Comparison of ENCODE assay signal across 9 cellular contexts in genomic region chr17:1708791-1709346, GRCh38. TPM values are rescaled to one million over a fixed set of nuclear protein-coding genes. Genes with fewer than 3 reads are reported as not detected.
A peak's percentile ranks its signal among the peaks of the same experiment; 100 is the strongest.
DNase-seq lines count a peak whose midpoint lies in the region; ATAC-seq, FAIRE-seq and TF ChIP-seq lines count a peak whose summit lies in the region.
"Not testable (repeated sequence)": the region's sequence is repeated elsewhere in the genome, so short reads cannot be mapped to it uniquely, and the experiment has no call there.
"Had no signal": no experiment of that assay in that cellular context is flagged by ENCODE, and none has a peak within 500 bp of the region (broad histone marks: within the 10 kb centered on the region; RNA-seq: fewer than 3 reads in every experiment).

No MANE protein-coding gene starts in this region.

- CTCF ChIA-PET in CD8-positive, alpha-beta T cell (lab: Charles Lee) = interaction anchor here (1.4 kb wide), 1 partner anchor 11 kb away, joined by 3 read pairs; no protein-coding TSS in a partner anchor
- CTCF ChIA-PET in activated CD8-positive, alpha-beta T cell treated with anti-CD3 and anti-CD28 coated beads, Interleukin-2, amount 10 ng/mL, durations not matched to agents 7 days and 5 days (lab: Charles Lee); HepG2 (lab: Yijun Ruan, JAX; ENCODE audit: low intra/inter-chr PET ratio, low total read pairs): not testable (repeated sequence)

- H3K36me3 Mint-ChIP-seq in CD8-positive, alpha-beta T cell; activated naive CD8-positive, alpha-beta T cell; nephron (ENCODE audit: low read depth): not testable (repeated sequence)
- H3K36me3 Mint-ChIP-seq in activated CD8-positive, alpha-beta T cell treated with anti-CD3 and anti-CD28 coated beads, Interleukin-2, amount 10 ng/mL, durations not matched to agents 7 days and 5 days (ENCODE audit: low read depth) = peaks cover 11% of the 10 kb centered on the region

- peaks cover 31% of the 10 kb centered on the region for H3K27me3 Mint-ChIP-seq in CD8-positive, alpha-beta T cell (ENCODE audit: low read depth)
- H3K27me3 Mint-ChIP-seq in activated CD8-positive, alpha-beta T cell treated with anti-CD3 and anti-CD28 coated beads, Interleukin-2, amount 10 ng/mL, durations not matched to agents 7 days and 5 days (ENCODE audit: low read depth) = peaks cover 38% of the 10 kb centered on the region
- not testable (repeated sequence) for H3K27me3 Mint-ChIP-seq in activated naive CD8-positive, alpha-beta T cell; nephron (ENCODE audit: low read depth)
- peaks cover 66% of the 10 kb centered on the region for H3K27me3 Mint-ChIP-seq in stimulated activated naive CD8-positive, alpha-beta T cell treated with anti-CD3 and anti-CD28 coated beads, Interleukin-15, amount 100 ng/mL, for 72 hours

- not testable (repeated sequence) for H3K4me3 ChIP-seq in CD8-positive, alpha-beta T cell (ENCODE audit: low read depth, low read length); RWPE2 (ENCODE audit: severe bottlenecking); colonic mucosa; HepG2 (replicated peaks in 1 of 3; ENCODE audit: insufficient read depth in 1 of 3, low read depth in 2 of 3, low read length in 3 of 3)

- 86% methylated on average over 10 of the region's 10 CpGs for WGBS in HepG2 (ENCODE audit: low lambda C conversion rate)

- not testable (repeated sequence) for H2AFZ ChIP-seq in HepG2 (ENCODE audit: low read length)

- not testable (repeated sequence) for TF ChIP-seq EP300 in HepG2 (IDR thresholded peaks at IDR 0.05; ENCODE audit: low read depth in 2 of 2, low read length in 2 of 2); HepG2 (CRISPR knock-in tag; IDR thresholded peaks at IDR 0.05; ENCODE audit: borderline replicate concordance)

- not testable (repeated sequence) for H3K27ac Mint-ChIP-seq in CD8-positive, alpha-beta T cell; activated CD8-positive, alpha-beta T cell treated with anti-CD3 and anti-CD28 coated beads, Interleukin-2, amount 10 ng/mL, durations not matched to agents 7 days and 5 days; activated naive CD8-positive, alpha-beta T cell; nephron; stimulated activated naive CD8-positive, alpha-beta T cell treated with anti-CD3 and anti-CD28 coated beads, Interleukin-15, amount 100 ng/mL, for 72 hours

- not testable (repeated sequence) for DNase-seq in CD8-positive, alpha-beta T cell; RWPE2 (ENCODE audit: low spot score); activated CD8-positive, alpha-beta T cell treated with anti-CD3 and anti-CD28 coated beads, Interleukin-2, amount 10 ng/mL, durations not matched to agents 7 days and 5 days; colonic mucosa; HepG2 (ENCODE audit: low spot score); stimulated activated naive CD8-positive, alpha-beta T cell treated with anti-CD3 and anti-CD28 coated beads, Interleukin-15, amount 100 ng/mL, for 72 hours

- ATAC-seq in CD8-positive, alpha-beta T cell; RWPE2 (ENCODE audit: low read depth); activated CD8-positive, alpha-beta T cell treated with anti-CD3 and anti-CD28 coated beads, Interleukin-2, amount 10 ng/mL, durations not matched to agents 7 days and 5 days; HepG2; stimulated activated naive CD8-positive, alpha-beta T cell treated with anti-CD3 and anti-CD28 coated beads, Interleukin-15, amount 100 ng/mL, for 72 hours: not testable (repeated sequence)

- peak overlapping the region; percentile 59 for H3K4me3 Mint-ChIP-seq in CD8-positive, alpha-beta T cell
- H3K4me3 Mint-ChIP-seq in activated CD8-positive, alpha-beta T cell treated with anti-CD3 and anti-CD28 coated beads, Interleukin-2, amount 10 ng/mL, durations not matched to agents 7 days and 5 days = peak overlapping the region; percentile 26
- peak overlapping the region; percentile 52 for H3K4me3 Mint-ChIP-seq in activated naive CD8-positive, alpha-beta T cell
- H3K4me3 Mint-ChIP-seq in nephron = peak overlapping the region; percentile 74 to 80 (median 74)
- H3K4me3 Mint-ChIP-seq in stimulated activated naive CD8-positive, alpha-beta T cell treated with anti-CD3 and anti-CD28 coated beads, Interleukin-15, amount 100 ng/mL, for 72 hours = peak overlapping the region; percentile 55 to 63

- not testable (repeated sequence) for H4K20me1 ChIP-seq in HepG2 (ENCODE audit: insufficient read depth, low read length)

- H3K27me3 ChIP-seq in CD8-positive, alpha-beta T cell (ENCODE audit: insufficient read depth, low read length); RWPE2 (ENCODE audit: insufficient read depth, poor library complexity, severe bottlenecking); colonic mucosa; HepG2 (ENCODE audit: control insufficient read depth in 1 of 2, insufficient read depth in 2 of 2, low read length in 2 of 2): not testable (repeated sequence)

- peaks cover 16% of the 10 kb centered on the region for H3K4me1 Mint-ChIP-seq in CD8-positive, alpha-beta T cell (ENCODE audit: low read depth)
- peaks cover 17% of the 10 kb centered on the region for H3K4me1 Mint-ChIP-seq in activated CD8-positive, alpha-beta T cell treated with anti-CD3 and anti-CD28 coated beads, Interleukin-2, amount 10 ng/mL, durations not matched to agents 7 days and 5 days (ENCODE audit: low read depth)
- H3K4me1 Mint-ChIP-seq in activated naive CD8-positive, alpha-beta T cell (ENCODE audit: low read depth) = peaks cover 18% of the 10 kb centered on the region
- H3K4me1 Mint-ChIP-seq in nephron = peaks cover 34% of the 10 kb centered on the region
- H3K4me1 Mint-ChIP-seq in stimulated activated naive CD8-positive, alpha-beta T cell treated with anti-CD3 and anti-CD28 coated beads, Interleukin-15, amount 100 ng/mL, for 72 hours = peaks cover 17% of the 10 kb centered on the region

- not testable (repeated sequence) for TF ChIP-seq POLR2A in HepG2 (IDR thresholded peaks at IDR 0.05; ENCODE audit: insufficient read depth in 1 of 2, low read depth in 2 of 2, low read length in 2 of 2)

- intact Hi-C loops in CD8-positive, alpha-beta T cell (cut with DNase I, micrococcal nuclease); HepG2 (cut with micrococcal nuclease; ENCODE audit: unreplicated experiment): not testable (repeated sequence)
- intact Hi-C loops in colonic mucosa (cut with DNase I) = loop anchor here (10.0 kb wide), 1 partner anchor 54 kb away; no protein-coding TSS in a partner anchor

- in situ Hi-C loops in HepG2 (cut with HindIII; ENCODE audit: extremely low pct_ligation_motif_present, low pct_unique_long_range_greater_than_20kb) = loop anchor here (25.0 kb wide), 1 partner anchor 328 kb away; the partner anchor contains the start of genes DPH1, OVCA2 and RTN4RL1

- BruUV-seq in HepG2 (replicated peaks; lab: Mats Ljungman, UMichigan) = not testable (repeated sequence)

- not testable (repeated sequence) for FAIRE-seq in HepG2 (lab: Jason Lieb, UNC)

- H3K4me2 ChIP-seq in HepG2 (ENCODE audit: low read depth, low read length) = peak overlapping the region; percentile 76; the same call in 1 of the 2 replicates

- H3K9me3 ChIP-seq in CD8-positive, alpha-beta T cell (ENCODE audit: low read length); RWPE2 (ENCODE audit: severe bottlenecking); colonic mucosa; HepG2 (ENCODE audit: low read length): not testable (repeated sequence)

- TF ChIP-seq RAD21 in HepG2 (CRISPR knock-in tag; IDR thresholded peaks at IDR 0.05) = not testable (repeated sequence)

- not testable (repeated sequence) for H3K27ac ChIP-seq in CD8-positive, alpha-beta T cell (ENCODE audit: low read depth, low read length); HepG2 (ENCODE audit: extremely low read length, insufficient read depth, low read length)
- H3K27ac ChIP-seq in RWPE2 (ENCODE audit: poor library complexity, severe bottlenecking) (peak overlapping the region; percentile 93), colonic mucosa (peak overlapping the region; percentile 84)

- H3K4me1 ChIP-seq in CD8-positive, alpha-beta T cell (ENCODE audit: insufficient read depth, low read length) = peaks cover 10% of the 10 kb centered on the region
- H3K4me1 ChIP-seq in RWPE2 (ENCODE audit: insufficient read depth, poor library complexity, severe bottlenecking) = peaks cover 17% of the 10 kb centered on the region
- peaks cover 10% of the 10 kb centered on the region for H3K4me1 ChIP-seq in colonic mucosa
- H3K4me1 ChIP-seq in HepG2 (ENCODE audit: insufficient read depth, low read length) = peaks cover 26% of the 10 kb centered on the region

- not testable (repeated sequence) for TF ChIP-seq CTCF in CD8-positive, alpha-beta T cell (IDR thresholded peaks at IDR 0.05); RWPE2 (IDR thresholded peaks at IDR 0.05; ENCODE audit: poor library complexity, severe bottlenecking); colonic mucosa (IDR thresholded peaks at IDR 0.05); HepG2 (CRISPR knock-in tag; IDR thresholded peaks at IDR 0.05); nephron (IDR thresholded peaks at IDR 0.05; ENCODE audit: unreplicated experiment in 3 of 3)

- H3K9me3 Mint-ChIP-seq in CD8-positive, alpha-beta T cell; activated CD8-positive, alpha-beta T cell treated with anti-CD3 and anti-CD28 coated beads, Interleukin-2, amount 10 ng/mL, durations not matched to agents 7 days and 5 days (ENCODE audit: insufficient read depth); activated naive CD8-positive, alpha-beta T cell (ENCODE audit: low read depth); nephron; stimulated activated naive CD8-positive, alpha-beta T cell treated with anti-CD3 and anti-CD28 coated beads, Interleukin-15, amount 100 ng/mL, for 72 hours: not testable (repeated sequence)

- not testable (repeated sequence) for H3K36me3 ChIP-seq in CD8-positive, alpha-beta T cell (ENCODE audit: insufficient read depth, low read length); colonic mucosa
- peaks cover 28% of the 10 kb centered on the region for H3K36me3 ChIP-seq in RWPE2 (ENCODE audit: low read depth)
- H3K36me3 ChIP-seq in HepG2 (replicated peaks in 1 of 2; ENCODE audit: control insufficient read depth in 1 of 2, insufficient read depth in 2 of 2, low read length in 2 of 2) = peaks cover 6 to 19% of the 10 kb centered on the region in 2 experiments

- POLR2A ChIA-PET in CD8-positive, alpha-beta T cell (lab: Charles Lee); activated CD8-positive, alpha-beta T cell treated with anti-CD3 and anti-CD28 coated beads, Interleukin-2, amount 10 ng/mL, durations not matched to agents 7 days and 5 days (lab: Charles Lee): not testable (repeated sequence)
- POLR2A ChIA-PET in HepG2 (lab: Yijun Ruan, JAX) = interaction anchor here (1.1 kb wide), 1 partner anchor 54 kb away, joined by 6 read pairs; no protein-coding TSS in a partner anchor

- H3K79me2 ChIP-seq in HepG2 (ENCODE audit: insufficient read depth, low read length) = not testable (repeated sequence)

- H3K9ac ChIP-seq in colonic mucosa (ENCODE audit: low read depth in 2 of 2, low read length in 2 of 2); HepG2 (ENCODE audit: insufficient read depth, low read depth, low read length): not testable (repeated sequence)

RNA-seq across cellular contexts. Expression of gene TLCD2, which starts 1.3 kb away (rescaled TPM):
- under 1 TPM; 0.11 to 0.14 TPM for total RNA-seq in CD8-positive, alpha-beta T cell
- under 1 TPM in 1 of 2 experiments, not detected in 1; 0.13 TPM for total RNA-seq in activated CD8-positive, alpha-beta T cell treated with anti-CD3 and anti-CD28 coated beads, Interleukin-2, amount 10 ng/mL, durations not matched to agents 7 days and 5 days
- total RNA-seq in colonic mucosa (10 to 100 TPM; 30.2 to 32.6 TPM), HepG2 (2016; rRNA removed; fragmentation: Illumina TruSeq; extraction: Trizol) (0.84 and 1.1 TPM in 2 replicates)
- 0.26 and 0.40 TPM in 2 replicates for total RNA-seq in HepG2 (2016; cell fraction: cytosol; rRNA removed; fragmentation: Illumina TruSeq; extraction: Trizol; ENCODE audit: low read depth)
- total RNA-seq in HepG2 (2016; cell fraction: insoluble cytoplasmic fraction; rRNA removed; fragmentation: Illumina TruSeq; extraction: Trizol) = 0.92 and 1.3 TPM in 2 replicates
- 0.86 and 1.1 TPM in 2 replicates for total RNA-seq in HepG2 (2016; cell fraction: membrane; rRNA removed; fragmentation: Illumina TruSeq; extraction: Trizol)
- total RNA-seq in HepG2 (2016; cell fraction: nucleus; rRNA removed; fragmentation: Illumina TruSeq; extraction: Trizol) = 0.84 and 0.94 TPM in 2 replicates
- polyA plus RNA-seq in HepG2 (2011; rRNA removed) = 0.90 and 1.2 TPM in 2 replicates
- 0.56 and 0.73 TPM in 2 replicates for polyA plus RNA-seq in HepG2 (2011; cell fraction: cytosol; rRNA removed)
- 0.92 and 1.4 TPM in 2 replicates for polyA plus RNA-seq in HepG2 (2011; cell fraction: nucleus; rRNA removed)
- polyA plus RNA-seq in HepG2 (2012) = 0.78 and 1.3 TPM in 2 replicates
- polyA plus RNA-seq in HepG2 (2016; cell fraction: cytosol; fragmentation: Illumina TruSeq; extraction: Trizol; ENCODE audit: low read depth) = 0.23 and 0.25 TPM in 2 replicates
- 0.71 and 0.74 TPM in 2 replicates for polyA plus RNA-seq in HepG2 (2016; cell fraction: insoluble cytoplasmic fraction; fragmentation: Illumina TruSeq; extraction: Trizol; ENCODE audit: low read depth)
- 0.47 and 0.49 TPM in 2 replicates for polyA plus RNA-seq in HepG2 (2016; cell fraction: membrane; fragmentation: Illumina TruSeq; extraction: Trizol; ENCODE audit: low read depth)
- polyA plus RNA-seq in HepG2 (2016; cell fraction: nucleus; fragmentation: Illumina TruSeq; extraction: Trizol; ENCODE audit: insufficient read depth, low read depth) = 1.4 and 1.5 TPM in 2 replicates
- polyA minus RNA-seq in HepG2 (2011; rRNA and poly(A)+ RNA removed; ENCODE audit: low replicate concordance) = 1.6 and 2.6 TPM in 2 replicates
- polyA minus RNA-seq in HepG2 (2011; cell fraction: cytosol; rRNA and poly(A)+ RNA removed) = 0.53 and 1.3 TPM in 2 replicates
- 1.3 and 1.6 TPM in 2 replicates for polyA minus RNA-seq in HepG2 (2011; cell fraction: nucleus; rRNA and poly(A)+ RNA removed)

RNA-seq across cellular contexts. Expression of gene WDR81, which starts 15.6 kb away (rescaled TPM):
- total RNA-seq in CD8-positive, alpha-beta T cell = 10 to 100 TPM; 18.9 to 20.4 TPM
- 10 to 100 TPM; 29.4 to 30.8 TPM for total RNA-seq in activated CD8-positive, alpha-beta T cell treated with anti-CD3 and anti-CD28 coated beads, Interleukin-2, amount 10 ng/mL, durations not matched to agents 7 days and 5 days
- total RNA-seq in colonic mucosa = 10 to 100 TPM in 1 of 2 donors, 1 to 10 TPM in 1; 9.2 to 16.0 TPM
- total RNA-seq in HepG2 (2016; rRNA removed; fragmentation: Illumina TruSeq; extraction: Trizol) = 12.5 and 16.7 TPM in 2 replicates
- 3.6 and 3.9 TPM in 2 replicates for total RNA-seq in HepG2 (2016; cell fraction: cytosol; rRNA removed; fragmentation: Illumina TruSeq; extraction: Trizol; ENCODE audit: low read depth)
- total RNA-seq in HepG2 (2016; cell fraction: insoluble cytoplasmic fraction; rRNA removed; fragmentation: Illumina TruSeq; extraction: Trizol) = 9.9 and 18.3 TPM in 2 replicates
- 5.3 and 6.1 TPM in 2 replicates for total RNA-seq in HepG2 (2016; cell fraction: membrane; rRNA removed; fragmentation: Illumina TruSeq; extraction: Trizol)
- total RNA-seq in HepG2 (2016; cell fraction: nucleus; rRNA removed; fragmentation: Illumina TruSeq; extraction: Trizol) = 16.0 and 19.6 TPM in 2 replicates
- 9.1 and 15.1 TPM in 2 replicates for polyA plus RNA-seq in HepG2 (2011; rRNA removed)
- 6.4 and 10.5 TPM in 2 replicates for polyA plus RNA-seq in HepG2 (2011; cell fraction: cytosol; rRNA removed)
- 60.8 and 75.3 TPM in 2 replicates for polyA plus RNA-seq in HepG2 (2011; cell fraction: nucleus; rRNA removed)
- polyA plus RNA-seq in HepG2 (2012) = 8.5 and 12.5 TPM in 2 replicates
- 1.8 and 2.2 TPM in 2 replicates for polyA plus RNA-seq in HepG2 (2016; cell fraction: cytosol; fragmentation: Illumina TruSeq; extraction: Trizol; ENCODE audit: low read depth)
- 10.4 and 13.7 TPM in 2 replicates for polyA plus RNA-seq in HepG2 (2016; cell fraction: insoluble cytoplasmic fraction; fragmentation: Illumina TruSeq; extraction: Trizol; ENCODE audit: low read depth)
- 3.1 and 3.3 TPM in 2 replicates for polyA plus RNA-seq in HepG2 (2016; cell fraction: membrane; fragmentation: Illumina TruSeq; extraction: Trizol; ENCODE audit: low read depth)
- 42.6 and 43.3 TPM in 2 replicates for polyA plus RNA-seq in HepG2 (2016; cell fraction: nucleus; fragmentation: Illumina TruSeq; extraction: Trizol; ENCODE audit: insufficient read depth, low read depth)
- 15.7 and 46.8 TPM in 2 replicates for polyA minus RNA-seq in HepG2 (2011; rRNA and poly(A)+ RNA removed; ENCODE audit: low replicate concordance)
- 13.4 and 15.0 TPM in 2 replicates for polyA minus RNA-seq in HepG2 (2011; cell fraction: cytosol; rRNA and poly(A)+ RNA removed)
- polyA minus RNA-seq in HepG2 (2011; cell fraction: nucleus; rRNA and poly(A)+ RNA removed) = 18.0 and 22.3 TPM in 2 replicates

RNA-seq across cellular contexts. Expression of gene PRPF8, which starts 24.2 kb away (rescaled TPM):
- total RNA-seq in CD8-positive, alpha-beta T cell = 100 to 1,000 TPM; 572 to 611 TPM
- total RNA-seq in activated CD8-positive, alpha-beta T cell treated with anti-CD3 and anti-CD28 coated beads, Interleukin-2, amount 10 ng/mL, durations not matched to agents 7 days and 5 days = 100 to 1,000 TPM; 309 to 321 TPM
- 100 to 1,000 TPM; 172 to 292 TPM for total RNA-seq in colonic mucosa
- 112 and 318 TPM in 2 replicates for total RNA-seq in HepG2 (2016; rRNA removed; fragmentation: Illumina TruSeq; extraction: Trizol)
- 27.9 and 29.6 TPM in 2 replicates for total RNA-seq in HepG2 (2016; cell fraction: cytosol; rRNA removed; fragmentation: Illumina TruSeq; extraction: Trizol; ENCODE audit: low read depth)
- total RNA-seq in HepG2 (2016; cell fraction: insoluble cytoplasmic fraction; rRNA removed; fragmentation: Illumina TruSeq; extraction: Trizol) = 104 and 284 TPM in 2 replicates
- 59.5 and 61.6 TPM in 2 replicates for total RNA-seq in HepG2 (2016; cell fraction: membrane; rRNA removed; fragmentation: Illumina TruSeq; extraction: Trizol)
- total RNA-seq in HepG2 (2016; cell fraction: nucleus; rRNA removed; fragmentation: Illumina TruSeq; extraction: Trizol) = 124 and 135 TPM in 2 replicates
- 179 and 195 TPM in 2 replicates for polyA plus RNA-seq in HepG2 (2011; rRNA removed)
- polyA plus RNA-seq in HepG2 (2011; cell fraction: cytosol; rRNA removed) = 79.1 and 90.7 TPM in 2 replicates
- polyA plus RNA-seq in HepG2 (2011; cell fraction: nucleus; rRNA removed) = 265 and 296 TPM in 2 replicates
- 129 and 145 TPM in 2 replicates for polyA plus RNA-seq in HepG2 (2012)
- polyA plus RNA-seq in HepG2 (2016; cell fraction: cytosol; fragmentation: Illumina TruSeq; extraction: Trizol; ENCODE audit: low read depth) = 15.0 and 17.7 TPM in 2 replicates
- 300 and 377 TPM in 2 replicates for polyA plus RNA-seq in HepG2 (2016; cell fraction: insoluble cytoplasmic fraction; fragmentation: Illumina TruSeq; extraction: Trizol; ENCODE audit: low read depth)
- 37.4 and 39.7 TPM in 2 replicates for polyA plus RNA-seq in HepG2 (2016; cell fraction: membrane; fragmentation: Illumina TruSeq; extraction: Trizol; ENCODE audit: low read depth)
- polyA plus RNA-seq in HepG2 (2016; cell fraction: nucleus; fragmentation: Illumina TruSeq; extraction: Trizol; ENCODE audit: insufficient read depth, low read depth) = 245 and 257 TPM in 2 replicates
- polyA minus RNA-seq in HepG2 (2011; rRNA and poly(A)+ RNA removed; ENCODE audit: low replicate concordance) = 401 and 410 TPM in 2 replicates
- polyA minus RNA-seq in HepG2 (2011; cell fraction: cytosol; rRNA and poly(A)+ RNA removed) = 275 and 377 TPM in 2 replicates
- 189 and 229 TPM in 2 replicates for polyA minus RNA-seq in HepG2 (2011; cell fraction: nucleus; rRNA and poly(A)+ RNA removed)

RNA-seq across cellular contexts. Expression of gene SERPINF2, which starts 33.8 kb away (rescaled TPM):
- under 1 TPM; 0.22 to 0.28 TPM for total RNA-seq in CD8-positive, alpha-beta T cell
- under 1 TPM; 0.16 to 0.31 TPM for total RNA-seq in activated CD8-positive, alpha-beta T cell treated with anti-CD3 and anti-CD28 coated beads, Interleukin-2, amount 10 ng/mL, durations not matched to agents 7 days and 5 days
- total RNA-seq in colonic mucosa (1 to 10 TPM; 1.0 to 1.7 TPM), HepG2 (2016; rRNA removed; fragmentation: Illumina TruSeq; extraction: Trizol) (123 and 309 TPM in 2 replicates)
- 43.1 and 45.3 TPM in 2 replicates for total RNA-seq in HepG2 (2016; cell fraction: cytosol; rRNA removed; fragmentation: Illumina TruSeq; extraction: Trizol; ENCODE audit: low read depth)
- total RNA-seq in HepG2 (2016; cell fraction: insoluble cytoplasmic fraction; rRNA removed; fragmentation: Illumina TruSeq; extraction: Trizol) = 113 and 316 TPM in 2 replicates
- total RNA-seq in HepG2 (2016; cell fraction: membrane; rRNA removed; fragmentation: Illumina TruSeq; extraction: Trizol) = 90.4 and 105 TPM in 2 replicates
- total RNA-seq in HepG2 (2016; cell fraction: nucleus; rRNA removed; fragmentation: Illumina TruSeq; extraction: Trizol) = 243 and 286 TPM in 2 replicates
- polyA plus RNA-seq in HepG2 (2011; rRNA removed) = 548 and 871 TPM in 2 replicates
- polyA plus RNA-seq in HepG2 (2011; cell fraction: cytosol; rRNA removed) = 573 and 676 TPM in 2 replicates
- 1,260 and 1,369 TPM in 2 replicates for polyA plus RNA-seq in HepG2 (2011; cell fraction: nucleus; rRNA removed)
- polyA plus RNA-seq in HepG2 (2012) = 401 and 511 TPM in 2 replicates
- 58.6 and 61.9 TPM in 2 replicates for polyA plus RNA-seq in HepG2 (2016; cell fraction: cytosol; fragmentation: Illumina TruSeq; extraction: Trizol; ENCODE audit: low read depth)
- polyA plus RNA-seq in HepG2 (2016; cell fraction: insoluble cytoplasmic fraction; fragmentation: Illumina TruSeq; extraction: Trizol; ENCODE audit: low read depth) = 142 and 163 TPM in 2 replicates
- polyA plus RNA-seq in HepG2 (2016; cell fraction: membrane; fragmentation: Illumina TruSeq; extraction: Trizol; ENCODE audit: low read depth) = 96.0 and 97.4 TPM in 2 replicates
- polyA plus RNA-seq in HepG2 (2016; cell fraction: nucleus; fragmentation: Illumina TruSeq; extraction: Trizol; ENCODE audit: insufficient read depth, low read depth) = 572 and 581 TPM in 2 replicates
- polyA minus RNA-seq in HepG2 (2011; rRNA and poly(A)+ RNA removed; ENCODE audit: low replicate concordance) = 1.3 and 600 TPM in 2 replicates
- polyA minus RNA-seq in HepG2 (2011; cell fraction: cytosol; rRNA and poly(A)+ RNA removed) = 283 and 408 TPM in 2 replicates
- 211 and 291 TPM in 2 replicates for polyA minus RNA-seq in HepG2 (2011; cell fraction: nucleus; rRNA and poly(A)+ RNA removed)
- total RNA-seq: IMR-90 had no signal
- polyA plus RNA-seq: IMR-90 had no signal

RNA-seq across cellular contexts. Expression of gene SERPINF1, which starts 53.0 kb away (rescaled TPM):
- total RNA-seq in CD8-positive, alpha-beta T cell = 10 to 100 TPM; 19.7 to 20.2 TPM
- 1 to 10 TPM; 3.9 to 6.0 TPM for total RNA-seq in activated CD8-positive, alpha-beta T cell treated with anti-CD3 and anti-CD28 coated beads, Interleukin-2, amount 10 ng/mL, durations not matched to agents 7 days and 5 days
- total RNA-seq in colonic mucosa (10 to 100 TPM; 13.3 to 39.7 TPM), HepG2 (2016; rRNA removed; fragmentation: Illumina TruSeq; extraction: Trizol) (418 and 853 TPM in 2 replicates)
- 177 and 189 TPM in 2 replicates for total RNA-seq in HepG2 (2016; cell fraction: cytosol; rRNA removed; fragmentation: Illumina TruSeq; extraction: Trizol; ENCODE audit: low read depth)
- 427 and 844 TPM in 2 replicates for total RNA-seq in HepG2 (2016; cell fraction: insoluble cytoplasmic fraction; rRNA removed; fragmentation: Illumina TruSeq; extraction: Trizol)
- total RNA-seq in HepG2 (2016; cell fraction: membrane; rRNA removed; fragmentation: Illumina TruSeq; extraction: Trizol) = 209 and 251 TPM in 2 replicates
- total RNA-seq in HepG2 (2016; cell fraction: nucleus; rRNA removed; fragmentation: Illumina TruSeq; extraction: Trizol) = 690 and 808 TPM in 2 replicates
- 2,101 and 2,733 TPM in 2 replicates for polyA plus RNA-seq in HepG2 (2011; rRNA removed)
- polyA plus RNA-seq in HepG2 (2011; cell fraction: cytosol; rRNA removed) = 2,219 and 2,408 TPM in 2 replicates
- polyA plus RNA-seq in HepG2 (2011; cell fraction: nucleus; rRNA removed) = 1,095 and 1,323 TPM in 2 replicates
- 624 and 785 TPM in 2 replicates for polyA plus RNA-seq in HepG2 (2012)
- 255 and 290 TPM in 2 replicates for polyA plus RNA-seq in HepG2 (2016; cell fraction: cytosol; fragmentation: Illumina TruSeq; extraction: Trizol; ENCODE audit: low read depth)
- polyA plus RNA-seq in HepG2 (2016; cell fraction: insoluble cytoplasmic fraction; fragmentation: Illumina TruSeq; extraction: Trizol; ENCODE audit: low read depth) = 625 and 642 TPM in 2 replicates
- polyA plus RNA-seq in HepG2 (2016; cell fraction: membrane; fragmentation: Illumina TruSeq; extraction: Trizol; ENCODE audit: low read depth) = 280 and 299 TPM in 2 replicates
- polyA plus RNA-seq in HepG2 (2016; cell fraction: nucleus; fragmentation: Illumina TruSeq; extraction: Trizol; ENCODE audit: insufficient read depth, low read depth) = 1,428 and 1,667 TPM in 2 replicates
- 1.4 and 887 TPM in 2 replicates for polyA minus RNA-seq in HepG2 (2011; rRNA and poly(A)+ RNA removed; ENCODE audit: low replicate concordance)
- 345 and 528 TPM in 2 replicates for polyA minus RNA-seq in HepG2 (2011; cell fraction: cytosol; rRNA and poly(A)+ RNA removed)
- polyA minus RNA-seq in HepG2 (2011; cell fraction: nucleus; rRNA and poly(A)+ RNA removed) = 167 and 268 TPM in 2 replicates

Comparison
In these comparisons a context has a peak if more than half of its experiments do, and no peak if none do; other contexts are left out.
1. RNA of gene TLCD2, which starts 1.3 kb away (total RNA-seq): 30.2 to 32.6 TPM in colonic mucosa; 0.26 to 1.3 TPM in HepG2, 0.11 to 0.14 TPM in CD8-positive, alpha-beta T cell and 0.13 TPM in activated CD8-positive, alpha-beta T cell treated with anti-CD3 and anti-CD28 coated beads, Interleukin-2, amount 10 ng/mL, durations not matched to agents 7 days and 5 days; every median in the first group is over 10 times any median in the second.
2. Peak in every context shown above with its lines, with median percentiles within 50 percentile points of each other: H3K4me3 Mint-ChIP-seq.